In genomic region chr22:38707346-38707745, GRCh38 we compare ENCODE assay signal across 2 cellular contexts.
TF ChIP-seq lines count a peak whose summit lies in the region.

No MANE protein-coding gene starts in this region.

TF ChIP-seq in GM23338, 12 proteins besides CTCF, POLR2A, EP300 and RAD21 (continued from another document):
- TF ChIP-seq, protein P1, sequence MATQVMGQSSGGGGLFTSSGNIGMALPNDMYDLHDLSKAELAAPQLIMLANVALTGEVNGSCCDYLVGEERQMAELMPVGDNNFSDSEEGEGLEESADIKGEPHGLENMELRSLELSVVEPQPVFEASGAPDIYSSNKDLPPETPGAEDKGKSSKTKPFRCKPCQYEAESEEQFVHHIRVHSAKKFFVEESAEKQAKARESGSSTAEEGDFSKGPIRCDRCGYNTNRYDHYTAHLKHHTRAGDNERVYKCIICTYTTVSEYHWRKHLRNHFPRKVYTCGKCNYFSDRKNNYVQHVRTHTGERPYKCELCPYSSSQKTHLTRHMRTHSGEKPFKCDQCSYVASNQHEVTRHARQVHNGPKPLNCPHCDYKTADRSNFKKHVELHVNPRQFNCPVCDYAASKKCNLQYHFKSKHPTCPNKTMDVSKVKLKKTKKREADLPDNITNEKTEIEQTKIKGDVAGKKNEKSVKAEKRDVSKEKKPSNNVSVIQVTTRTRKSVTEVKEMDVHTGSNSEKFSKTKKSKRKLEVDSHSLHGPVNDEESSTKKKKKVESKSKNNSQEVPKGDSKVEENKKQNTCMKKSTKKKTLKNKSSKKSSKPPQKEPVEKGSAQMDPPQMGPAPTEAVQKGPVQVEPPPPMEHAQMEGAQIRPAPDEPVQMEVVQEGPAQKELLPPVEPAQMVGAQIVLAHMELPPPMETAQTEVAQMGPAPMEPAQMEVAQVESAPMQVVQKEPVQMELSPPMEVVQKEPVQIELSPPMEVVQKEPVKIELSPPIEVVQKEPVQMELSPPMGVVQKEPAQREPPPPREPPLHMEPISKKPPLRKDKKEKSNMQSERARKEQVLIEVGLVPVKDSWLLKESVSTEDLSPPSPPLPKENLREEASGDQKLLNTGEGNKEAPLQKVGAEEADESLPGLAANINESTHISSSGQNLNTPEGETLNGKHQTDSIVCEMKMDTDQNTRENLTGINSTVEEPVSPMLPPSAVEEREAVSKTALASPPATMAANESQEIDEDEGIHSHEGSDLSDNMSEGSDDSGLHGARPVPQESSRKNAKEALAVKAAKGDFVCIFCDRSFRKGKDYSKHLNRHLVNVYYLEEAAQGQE (IDR thresholded peaks at IDR 0.05; ENCODE audit: unreplicated experiment), result no peak
- TF ChIP-seq NANOG (IDR thresholded peaks at IDR 0.05; ENCODE audit: borderline replicate concordance), result no peak
- TF ChIP-seq EZH2 (IDR thresholded peaks at IDR 0.05; ENCODE audit: low read depth, unreplicated experiment), result no peak
- TF ChIP-seq, protein P2, sequence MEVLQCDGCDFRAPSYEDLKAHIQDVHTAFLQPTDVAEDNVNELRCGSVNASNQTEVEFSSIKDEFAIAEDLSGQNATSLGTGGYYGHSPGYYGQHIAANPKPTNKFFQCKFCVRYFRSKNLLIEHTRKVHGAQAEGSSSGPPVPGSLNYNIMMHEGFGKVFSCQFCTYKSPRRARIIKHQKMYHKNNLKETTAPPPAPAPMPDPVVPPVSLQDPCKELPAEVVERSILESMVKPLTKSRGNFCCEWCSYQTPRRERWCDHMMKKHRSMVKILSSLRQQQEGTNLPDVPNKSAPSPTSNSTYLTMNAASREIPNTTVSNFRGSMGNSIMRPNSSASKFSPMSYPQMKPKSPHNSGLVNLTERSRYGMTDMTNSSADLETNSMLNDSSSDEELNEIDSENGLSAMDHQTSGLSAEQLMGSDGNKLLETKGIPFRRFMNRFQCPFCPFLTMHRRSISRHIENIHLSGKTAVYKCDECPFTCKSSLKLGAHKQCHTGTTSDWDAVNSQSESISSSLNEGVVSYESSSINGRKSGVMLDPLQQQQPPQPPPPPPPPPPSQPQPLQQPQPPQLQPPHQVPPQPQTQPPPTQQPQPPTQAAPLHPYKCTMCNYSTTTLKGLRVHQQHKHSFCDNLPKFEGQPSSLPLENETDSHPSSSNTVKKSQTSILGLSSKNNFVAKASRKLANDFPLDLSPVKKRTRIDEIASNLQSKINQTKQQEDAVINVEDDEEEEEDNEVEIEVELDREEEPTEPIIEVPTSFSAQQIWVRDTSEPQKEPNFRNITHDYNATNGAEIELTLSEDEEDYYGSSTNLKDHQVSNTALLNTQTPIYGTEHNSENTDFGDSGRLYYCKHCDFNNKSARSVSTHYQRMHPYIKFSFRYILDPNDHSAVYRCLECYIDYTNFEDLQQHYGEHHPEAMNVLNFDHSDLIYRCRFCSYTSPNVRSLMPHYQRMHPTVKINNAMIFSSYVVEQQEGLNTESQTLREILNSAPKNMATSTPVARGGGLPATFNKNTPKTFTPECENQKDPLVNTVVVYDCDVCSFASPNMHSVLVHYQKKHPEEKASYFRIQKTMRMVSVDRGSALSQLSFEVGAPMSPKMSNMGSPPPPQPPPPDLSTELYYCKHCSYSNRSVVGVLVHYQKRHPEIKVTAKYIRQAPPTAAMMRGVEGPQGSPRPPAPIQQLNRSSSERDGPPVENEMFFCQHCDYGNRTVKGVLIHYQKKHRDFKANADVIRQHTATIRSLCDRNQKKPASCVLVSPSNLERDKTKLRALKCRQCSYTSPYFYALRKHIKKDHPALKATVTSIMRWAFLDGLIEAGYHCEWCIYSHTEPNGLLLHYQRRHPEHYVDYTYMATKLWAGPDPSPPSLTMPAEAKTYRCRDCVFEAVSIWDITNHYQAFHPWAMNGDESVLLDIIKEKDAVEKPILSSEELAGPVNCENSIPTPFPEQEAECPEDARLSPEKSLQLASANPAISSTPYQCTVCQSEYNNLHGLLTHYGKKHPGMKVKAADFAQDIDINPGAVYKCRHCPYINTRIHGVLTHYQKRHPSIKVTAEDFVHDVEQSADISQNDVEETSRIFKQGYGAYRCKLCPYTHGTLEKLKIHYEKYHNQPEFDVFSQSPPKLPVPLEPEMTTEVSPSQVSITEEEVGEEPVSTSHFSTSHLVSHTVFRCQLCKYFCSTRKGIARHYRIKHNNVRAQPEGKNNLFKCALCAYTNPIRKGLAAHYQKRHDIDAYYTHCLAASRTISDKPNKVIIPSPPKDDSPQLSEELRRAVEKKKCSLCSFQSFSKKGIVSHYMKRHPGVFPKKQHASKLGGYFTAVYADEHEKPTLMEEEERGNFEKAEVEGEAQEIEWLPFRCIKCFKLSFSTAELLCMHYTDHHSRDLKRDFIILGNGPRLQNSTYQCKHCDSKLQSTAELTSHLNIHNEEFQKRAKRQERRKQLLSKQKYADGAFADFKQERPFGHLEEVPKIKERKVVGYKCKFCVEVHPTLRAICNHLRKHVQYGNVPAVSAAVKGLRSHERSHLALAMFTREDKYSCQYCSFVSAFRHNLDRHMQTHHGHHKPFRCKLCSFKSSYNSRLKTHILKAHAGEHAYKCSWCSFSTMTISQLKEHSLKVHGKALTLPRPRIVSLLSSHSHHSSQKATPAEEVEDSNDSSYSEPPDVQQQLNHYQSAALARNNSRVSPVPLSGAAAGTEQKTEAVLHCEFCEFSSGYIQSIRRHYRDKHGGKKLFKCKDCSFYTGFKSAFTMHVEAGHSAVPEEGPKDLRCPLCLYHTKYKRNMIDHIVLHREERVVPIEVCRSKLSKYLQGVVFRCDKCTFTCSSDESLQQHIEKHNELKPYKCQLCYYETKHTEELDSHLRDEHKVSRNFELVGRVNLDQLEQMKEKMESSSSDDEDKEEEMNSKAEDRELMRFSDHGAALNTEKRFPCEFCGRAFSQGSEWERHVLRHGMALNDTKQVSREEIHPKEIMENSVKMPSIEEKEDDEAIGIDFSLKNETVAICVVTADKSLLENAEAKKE (CRISPR knock-in tag; IDR thresholded peaks at IDR 0.05), result no peak
- no peak for TF ChIP-seq STAT1 (IDR thresholded peaks at IDR 0.05; ENCODE audit: unreplicated experiment)
- no peak for TF ChIP-seq ETS1 (IDR thresholded peaks at IDR 0.05)
- TF ChIP-seq EZH2phosphoT487 (IDR thresholded peaks at IDR 0.05; ENCODE audit: unreplicated experiment), result no peak
- TF ChIP-seq JUNB (IDR thresholded peaks at IDR 0.05; ENCODE audit: unreplicated experiment), result no peak
- TF ChIP-seq ZNF114 (CRISPR knock-in tag; IDR thresholded peaks at IDR 0.05), result no peak

TF ChIP-seq in liver, 16 proteins besides CTCF, POLR2A, EP300 and RAD21 (continued from another document):
- TF ChIP-seq, protein P1 (IDR thresholded peaks at IDR 0.05), result no peak
- TF ChIP-seq GABPA (IDR thresholded peaks at IDR 0.05 in 1 of 2, conservative IDR thresholded peaks at IDR 0.05 in 1 of 2), result no peak
- TF ChIP-seq YY1 (IDR thresholded peaks at IDR 0.05), result no peak
